ENCODE assay signal across 13 cellular contexts in the genomic region with DNA sequence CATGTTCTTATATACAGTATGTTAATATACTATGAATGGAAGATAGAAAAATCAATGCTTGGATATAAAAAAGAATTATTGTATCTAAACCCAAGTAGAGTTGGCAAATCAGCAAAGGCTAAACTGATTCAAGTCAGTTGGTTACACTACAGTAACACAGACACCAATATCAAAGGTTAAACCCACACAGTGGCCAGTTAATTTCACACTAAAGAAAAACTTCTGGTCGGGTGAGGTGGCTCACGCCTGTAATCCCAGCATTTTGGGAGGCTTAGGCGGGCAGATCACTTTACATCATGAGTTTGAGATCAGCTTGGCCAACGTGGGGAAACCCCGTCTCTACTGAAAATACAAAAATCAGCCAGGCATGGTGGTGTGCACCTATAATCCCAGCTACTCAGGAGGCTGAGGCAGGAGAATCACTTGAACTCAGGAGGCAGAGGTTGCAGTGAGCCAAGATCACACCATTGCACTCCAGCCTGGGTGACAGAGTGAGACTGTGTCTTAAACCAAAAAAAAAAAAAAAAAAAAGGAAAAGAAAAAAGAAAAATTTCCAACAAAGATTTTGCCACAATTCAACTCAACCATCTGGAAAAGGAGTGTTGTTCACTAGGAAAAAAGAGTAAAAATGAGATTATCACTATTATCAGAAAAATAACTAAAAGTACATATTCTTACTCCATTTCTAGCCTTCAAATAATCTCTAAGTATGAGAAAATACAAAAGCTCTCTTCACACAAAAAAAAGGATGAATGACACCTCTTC. TPM values are rescaled to one million over a fixed set of nuclear protein-coding genes. Genes with fewer than 3 reads are reported as not detected.
DNase-seq lines count a peak whose midpoint lies in the region; ATAC-seq lines count a peak whose summit lies in the region.
"Had no signal": no experiment of that assay in that cellular context is flagged by ENCODE, and none has a peak within 500 bp of the region (broad histone marks: within the 10 kb centered on the region; RNA-seq: fewer than 3 reads in every experiment).

No MANE protein-coding gene starts in this region.

- peak overlapping the region; percentile 86 for H3K27ac Mint-ChIP-seq in activated T-cell treated with anti-CD3 and anti-CD28 coated beads, Interleukin-2, amount 50 U/mL, for 72 hours
- peak overlapping the region; percentile 76 to 81 (median 79) for H3K27ac Mint-ChIP-seq in IgD-negative memory B cell
- peak overlapping the region; percentile 27 for H3K27ac Mint-ChIP-seq in central memory CD8-positive, alpha-beta T cell (ENCODE audit: low read depth)

- H3K4me3 Mint-ChIP-seq in activated T-cell treated with anti-CD3 and anti-CD28 coated beads, Interleukin-2, amount 50 U/mL, for 72 hours = peak overlapping the region; percentile 56 to 84
- peak overlapping the region; percentile 60 to 90 (median 75) for H3K4me3 Mint-ChIP-seq in IgD-negative memory B cell
- H3K4me3 Mint-ChIP-seq in central memory CD8-positive, alpha-beta T cell = no peak overlapping the region

- H3K4me1 Mint-ChIP-seq in activated T-cell treated with anti-CD3 and anti-CD28 coated beads, Interleukin-2, amount 50 U/mL, for 72 hours (ENCODE audit: low read depth) = peaks cover 82% of the 10 kb centered on the region
- peaks cover 54 to 64% (median 59%) of the 10 kb centered on the region in 3 donors for H3K4me1 Mint-ChIP-seq in IgD-negative memory B cell
- H3K4me1 Mint-ChIP-seq in central memory CD8-positive, alpha-beta T cell = peaks cover 57% of the 10 kb centered on the region

- no peaks in the 10 kb centered on the region for H3K27me3 Mint-ChIP-seq in activated T-cell treated with anti-CD3 and anti-CD28 coated beads, Interleukin-2, amount 50 U/mL, for 72 hours (ENCODE audit: low read depth)
- peaks cover 1% of the 10 kb centered on the region for H3K27me3 Mint-ChIP-seq in IgD-negative memory B cell
- H3K27me3 Mint-ChIP-seq in central memory CD8-positive, alpha-beta T cell = no peaks in the 10 kb centered on the region

- no peak for ATAC-seq in activated T-cell treated with anti-CD3 and anti-CD28 coated beads, Interleukin-2, amount 50 U/mL, for 72 hours (replicated peaks in 1 of 2)
- no peak for ATAC-seq in central memory CD8-positive, alpha-beta T cell (replicated peaks; ENCODE audit: extremely low read depth, poor library complexity, severe bottlenecking)
- peak; percentile 58 for ATAC-seq in stimulated activated naive CD8-positive, alpha-beta T cell treated with anti-CD3 and anti-CD28 coated beads, Interleukin-15, Interleukin-2, amounts not matched to agents 100 U/mL and 50 U/mL, for 24 hours
- ATAC-seq in HG03095 (IDR thresholded peaks at IDR 0.05; ENCODE audit: unreplicated experiment) = no peak
- ATAC-seq in GM21576 (IDR thresholded peaks at IDR 0.05; ENCODE audit: unreplicated experiment) = no peak
- ATAC-seq: upper lobe of right lung had no signal

- H3K36me3 Mint-ChIP-seq in activated T-cell treated with anti-CD3 and anti-CD28 coated beads, Interleukin-2, amount 50 U/mL, for 72 hours (ENCODE audit: insufficient read depth in 2 of 2) = peaks cover 0 to 8% of the 10 kb centered on the region in 2 donors
- H3K36me3 Mint-ChIP-seq in IgD-negative memory B cell = peaks cover 1% of the 10 kb centered on the region
- H3K36me3 Mint-ChIP-seq in central memory CD8-positive, alpha-beta T cell (ENCODE audit: insufficient read depth) = peaks cover 12% of the 10 kb centered on the region

- peak in 1 of 2 donors; percentile 1 for DNase-seq in activated T-cell treated with anti-CD3 and anti-CD28 coated beads, Interleukin-2, amount 50 U/mL, for 72 hours
- DNase-seq in activated T-cell treated with anti-CD3 and anti-CD28 coated beads, Interleukin-2, amount 50 U/mL, for 48 hours = no peak
- DNase-seq in central memory CD8-positive, alpha-beta T cell (ENCODE audit: low spot score in 2 of 2) = no peak
- DNase-seq in stimulated activated naive CD8-positive, alpha-beta T cell treated with anti-CD3 and anti-CD28 coated beads, Interleukin-15, Interleukin-2, amounts not matched to agents 100 U/mL and 50 U/mL, for 24 hours = peak; percentile 25
- DNase-seq in NCI-H82 treated with DMSO at 0.1 percent for 48 hours (lab: John Stamatoyannopoulos, UW; ENCODE audit: unreplicated experiment) = no peak
- DNase-seq: activated gamma-delta T cell, islet precursor cell, NCI-H1417, sigmoid colon, upper lobe of right lung had no signal

- no peaks in the 10 kb centered on the region for H3K9me3 Mint-ChIP-seq in activated T-cell treated with anti-CD3 and anti-CD28 coated beads, Interleukin-2, amount 50 U/mL, for 72 hours
- H3K9me3 Mint-ChIP-seq in IgD-negative memory B cell = no peaks in the 10 kb centered on the region
- H3K9me3 Mint-ChIP-seq in central memory CD8-positive, alpha-beta T cell = no peaks in the 10 kb centered on the region

RNA-seq across cellular contexts. Expression of gene FBXO11, which starts 8.9 kb away (rescaled TPM):
- total RNA-seq in activated T-cell treated with anti-CD3 and anti-CD28 coated beads, Interleukin-2, amount 50 U/mL, for 72 hours = 10 to 100 TPM; 50.3 to 59.7 TPM
- polyA plus RNA-seq in IgD-negative memory B cell = 10.2 TPM

Comparison
In these comparisons a context has a peak if more than half of its experiments do, and no peak if none do; other contexts are left out.
1. H3K27ac Mint-ChIP-seq: peak in every context shown above with its lines; median percentile 86 in activated T-cell treated with anti-CD3 and anti-CD28 coated beads, Interleukin-2, amount 50 U/mL, for 72 hours; 79 in IgD-negative memory B cell; 27 in central memory CD8-positive, alpha-beta T cell.